1 cellular context compared by ENCODE assay signal in genomic region chr6:28335564-28336283, GRCh38.
TF ChIP-seq lines count a peak whose summit lies in the region.

TSS of gene ZSCAN31 (minus strand) at chr6:28336148. CDS start at chr6:28329683, 6,465 bp downstream.

TF ChIP-seq in HepG2, 621 proteins besides CTCF, POLR2A, EP300 and RAD21 (continued from another document and continues in another):
- TF ChIP-seq POGK (CRISPR knock-in tag; conservative IDR thresholded peaks at IDR 0.05) (no peak; the same call in 1 of the 2 replicates), ELF4 (CRISPR knock-in tag; IDR thresholded peaks at IDR 0.05; ENCODE audit: borderline replicate concordance) (no peak), FOXP4 (CRISPR knock-in tag; IDR thresholded peaks at IDR 0.05) (no peak; the same call in 1 of the 2 replicates), HNRNPLL (IDR thresholded peaks at IDR 0.05; ENCODE audit: low read depth, low read length, poor library complexity, severe bottlenecking) (peak; percentile 65), ZNF619 (CRISPR knock-in tag; IDR thresholded peaks at IDR 0.05) (0 out of 2 replicates have a peak, but pooled peaks have one; percentile 71), SAFB2 (CRISPR knock-in tag; IDR thresholded peaks at IDR 0.05; ENCODE audit: borderline replicate concordance, low read depth) (peak; percentile 81; the same call in 1 of the 2 replicates), ZZZ3 (CRISPR knock-in tag; IDR thresholded peaks at IDR 0.05; ENCODE audit: borderline replicate concordance) (peak; percentile 23; the same call in 1 of the 2 replicates), IRF2 (CRISPR knock-in tag; IDR thresholded peaks at IDR 0.05) (peak; percentile 67; the same call in 1 of the 2 replicates), ZNF570 (CRISPR knock-in tag; IDR thresholded peaks at IDR 0.05; ENCODE audit: borderline replicate concordance) (0 out of 2 replicates have a peak, but pooled peaks have one; percentile 77), KLF12 (CRISPR knock-in tag; IDR thresholded peaks at IDR 0.05; ENCODE audit: borderline replicate concordance) (peak; percentile 75; the same call in 1 of the 2 replicates), TAF1 (CRISPR knock-in tag; IDR thresholded peaks at IDR 0.05) (peak; percentile 87), DMTF1 (CRISPR knock-in tag; IDR thresholded peaks at IDR 0.05) (peak; percentile 49; the same call in 1 of the 2 replicates), NFYB (CRISPR knock-in tag; IDR thresholded peaks at IDR 0.05) (peak; percentile 87), HNRNPUL1 (IDR thresholded peaks at IDR 0.05; ENCODE audit: low read depth, low read length) (no peak), ZNF788 (CRISPR knock-in tag; IDR thresholded peaks at IDR 0.05; ENCODE audit: borderline replicate concordance) (0 out of 2 replicates have a peak, but pooled peaks have one; percentile 44), PCBP1 (IDR thresholded peaks at IDR 0.05; ENCODE audit: borderline replicate concordance, low read depth, low read length) (0 out of 2 replicates have a peak, but pooled peaks have one; percentile 73), GABPB1 (CRISPR knock-in tag; IDR thresholded peaks at IDR 0.05) (peak; percentile 91), TBX3 (IDR thresholded peaks at IDR 0.05; ENCODE audit: borderline replicate concordance) (no peak), MXD4 (CRISPR knock-in tag; IDR thresholded peaks at IDR 0.05) (peak; percentile 58; the same call in 1 of the 2 replicates), AKNA (CRISPR knock-in tag; IDR thresholded peaks at IDR 0.05; ENCODE audit: borderline replicate concordance) (peak; percentile 73; the same call in 1 of the 2 replicates), CCAR2 (optimal IDR thresholded peaks at IDR 0.05; ENCODE audit: low read depth, low read length) (no peak), ATF7-NPFF (CRISPR knock-in tag; IDR thresholded peaks at IDR 0.05; ENCODE audit: low read depth) (0 out of 2 replicates have a peak, but pooled peaks have one; percentile 72), ZNF598 (CRISPR knock-in tag; IDR thresholded peaks at IDR 0.05; ENCODE audit: borderline replicate concordance) (no peak; the same call in none of the 2 replicates), YY1 (IDR thresholded peaks at IDR 0.05; ENCODE audit: insufficient read depth, insufficient replicate concordance, low read depth, low read length) (peak; percentile 74), ZNF235 (CRISPR knock-in tag; IDR thresholded peaks at IDR 0.05; ENCODE audit: borderline replicate concordance) (no peak)
- TF ChIP-seq, protein P1, sequence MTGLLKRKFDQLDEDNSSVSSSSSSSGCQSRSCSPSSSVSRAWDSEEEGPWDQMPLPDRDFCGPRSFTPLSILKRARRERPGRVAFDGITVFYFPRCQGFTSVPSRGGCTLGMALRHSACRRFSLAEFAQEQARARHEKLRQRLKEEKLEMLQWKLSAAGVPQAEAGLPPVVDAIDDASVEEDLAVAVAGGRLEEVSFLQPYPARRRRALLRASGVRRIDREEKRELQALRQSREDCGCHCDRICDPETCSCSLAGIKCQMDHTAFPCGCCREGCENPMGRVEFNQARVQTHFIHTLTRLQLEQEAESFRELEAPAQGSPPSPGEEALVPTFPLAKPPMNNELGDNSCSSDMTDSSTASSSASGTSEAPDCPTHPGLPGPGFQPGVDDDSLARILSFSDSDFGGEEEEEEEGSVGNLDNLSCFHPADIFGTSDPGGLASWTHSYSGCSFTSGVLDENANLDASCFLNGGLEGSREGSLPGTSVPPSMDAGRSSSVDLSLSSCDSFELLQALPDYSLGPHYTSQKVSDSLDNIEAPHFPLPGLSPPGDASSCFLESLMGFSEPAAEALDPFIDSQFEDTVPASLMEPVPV (CRISPR knock-in tag; IDR thresholded peaks at IDR 0.05): peak; percentile 78; the same call in 1 of the 2 replicates
- TF ChIP-seq, protein P2, sequence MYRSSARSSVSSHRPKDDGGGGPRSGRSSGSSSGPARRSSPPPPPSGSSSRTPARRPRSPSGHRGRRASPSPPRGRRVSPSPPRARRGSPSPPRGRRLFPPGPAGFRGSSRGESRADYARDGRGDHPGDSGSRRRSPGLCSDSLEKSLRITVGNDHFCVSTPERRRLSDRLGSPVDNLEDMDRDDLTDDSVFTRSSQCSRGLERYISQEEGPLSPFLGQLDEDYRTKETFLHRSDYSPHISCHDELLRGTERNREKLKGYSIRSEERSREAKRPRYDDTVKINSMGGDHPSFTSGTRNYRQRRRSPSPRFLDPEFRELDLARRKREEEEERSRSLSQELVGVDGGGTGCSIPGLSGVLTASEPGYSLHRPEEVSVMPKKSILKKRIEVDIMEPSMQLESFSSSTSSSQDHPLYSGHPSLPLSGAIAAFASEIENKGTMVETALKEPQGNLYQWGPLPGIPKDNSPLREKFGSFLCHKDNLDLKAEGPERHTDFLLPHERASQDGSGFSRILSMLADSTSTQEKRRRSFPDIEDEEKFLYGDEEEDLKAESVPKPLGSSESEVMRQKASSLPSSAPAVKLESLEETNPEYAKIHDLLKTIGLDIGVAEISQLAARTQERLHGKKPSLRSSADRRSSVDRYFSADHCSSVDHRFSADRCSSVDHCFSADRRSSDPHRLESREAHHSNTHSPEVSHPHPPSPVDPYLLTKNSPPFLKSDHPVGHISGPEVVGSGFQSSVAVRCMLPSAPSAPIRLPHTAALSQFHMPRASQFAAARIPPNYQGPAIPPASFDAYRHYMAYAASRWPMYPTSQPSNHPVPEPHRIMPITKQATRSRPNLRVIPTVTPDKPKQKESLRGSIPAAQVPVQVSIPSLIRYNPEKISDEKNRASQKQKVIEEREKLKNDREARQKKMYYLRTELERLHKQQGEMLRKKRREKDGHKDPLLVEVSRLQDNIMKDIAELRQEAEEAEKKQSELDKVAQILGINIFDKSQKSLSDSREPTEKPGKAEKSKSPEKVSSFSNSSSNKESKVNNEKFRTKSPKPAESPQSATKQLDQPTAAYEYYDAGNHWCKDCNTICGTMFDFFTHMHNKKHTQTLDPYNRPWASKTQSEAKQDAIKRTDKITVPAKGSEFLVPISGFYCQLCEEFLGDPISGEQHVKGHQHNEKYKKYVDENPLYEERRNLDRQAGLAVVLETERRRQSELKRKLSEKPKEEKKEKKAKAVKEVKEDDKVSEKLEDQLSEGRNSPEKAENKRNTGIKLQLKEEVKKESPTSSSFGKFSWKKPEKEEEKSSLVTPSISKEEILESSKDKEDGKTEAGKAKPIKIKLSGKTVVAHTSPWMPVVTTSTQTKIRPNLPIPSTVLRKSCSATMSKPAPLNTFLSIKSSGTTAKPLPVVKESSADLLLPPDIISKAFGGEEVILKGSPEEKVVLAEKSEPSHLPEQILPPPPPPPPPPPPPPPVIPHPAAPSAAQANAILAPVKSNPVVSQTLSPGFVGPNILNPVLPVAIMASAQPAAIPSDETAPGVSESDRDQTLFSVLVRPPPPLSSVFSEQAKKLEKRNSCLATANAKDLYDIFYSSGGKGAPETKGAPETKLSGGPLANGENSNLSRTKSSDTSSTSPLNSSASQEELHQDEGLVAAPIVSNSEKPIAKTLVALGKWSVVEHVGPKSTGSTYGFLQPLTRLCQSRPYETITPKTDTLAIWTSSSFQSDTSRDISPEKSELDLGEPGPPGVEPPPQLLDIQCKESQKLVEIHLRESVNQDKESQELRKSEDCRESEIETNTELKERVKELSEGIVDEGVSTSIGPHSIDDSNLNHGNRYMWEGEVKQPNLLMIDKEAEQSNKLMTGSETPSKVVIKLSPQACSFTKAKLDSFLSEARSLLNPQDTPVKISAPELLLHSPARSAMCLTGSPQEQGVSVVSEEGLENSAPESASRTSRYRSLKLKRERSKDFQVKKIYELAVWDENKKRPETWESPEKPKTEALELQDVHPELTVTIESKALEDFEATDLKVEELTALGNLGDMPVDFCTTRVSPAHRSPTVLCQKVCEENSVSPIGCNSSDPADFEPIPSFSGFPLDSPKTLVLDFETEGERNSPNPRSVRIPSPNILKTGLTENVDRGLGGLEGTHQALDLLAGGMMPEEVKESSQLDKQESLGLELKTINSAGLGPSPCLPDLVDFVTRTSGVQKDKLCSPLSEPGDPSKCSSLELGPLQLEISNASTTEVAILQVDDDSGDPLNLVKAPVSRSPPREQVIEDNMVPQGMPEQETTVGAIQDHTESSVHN (CRISPR knock-in tag; IDR thresholded peaks at IDR 0.05): no peak
- TF ChIP-seq, protein P3, sequence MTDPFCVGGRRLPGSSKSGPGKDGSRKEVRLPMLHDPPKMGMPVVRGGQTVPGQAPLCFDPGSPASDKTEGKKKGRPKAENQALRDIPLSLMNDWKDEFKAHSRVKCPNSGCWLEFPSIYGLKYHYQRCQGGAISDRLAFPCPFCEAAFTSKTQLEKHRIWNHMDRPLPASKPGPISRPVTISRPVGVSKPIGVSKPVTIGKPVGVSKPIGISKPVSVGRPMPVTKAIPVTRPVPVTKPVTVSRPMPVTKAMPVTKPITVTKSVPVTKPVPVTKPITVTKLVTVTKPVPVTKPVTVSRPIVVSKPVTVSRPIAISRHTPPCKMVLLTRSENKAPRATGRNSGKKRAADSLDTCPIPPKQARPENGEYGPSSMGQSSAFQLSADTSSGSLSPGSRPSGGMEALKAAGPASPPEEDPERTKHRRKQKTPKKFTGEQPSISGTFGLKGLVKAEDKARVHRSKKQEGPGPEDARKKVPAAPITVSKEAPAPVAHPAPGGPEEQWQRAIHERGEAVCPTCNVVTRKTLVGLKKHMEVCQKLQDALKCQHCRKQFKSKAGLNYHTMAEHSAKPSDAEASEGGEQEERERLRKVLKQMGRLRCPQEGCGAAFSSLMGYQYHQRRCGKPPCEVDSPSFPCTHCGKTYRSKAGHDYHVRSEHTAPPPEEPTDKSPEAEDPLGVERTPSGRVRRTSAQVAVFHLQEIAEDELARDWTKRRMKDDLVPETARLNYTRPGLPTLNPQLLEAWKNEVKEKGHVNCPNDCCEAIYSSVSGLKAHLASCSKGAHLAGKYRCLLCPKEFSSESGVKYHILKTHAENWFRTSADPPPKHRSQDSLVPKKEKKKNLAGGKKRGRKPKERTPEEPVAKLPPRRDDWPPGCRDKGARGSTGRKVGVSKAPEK (CRISPR knock-in tag; IDR thresholded peaks at IDR 0.05; ENCODE audit: borderline replicate concordance): 0 out of 2 replicates have a peak, but pooled peaks have one; percentile 41
